Comparison of ENCODE assay signal across 12 cellular contexts in genomic region chr15:85771781-85772445, GRCh38. TPM values are rescaled to one million over a fixed set of nuclear protein-coding genes. Genes with fewer than 3 reads are reported as not detected.
DNase-seq lines count a peak whose midpoint lies in the region; ATAC-seq, FAIRE-seq and TF ChIP-seq lines count a peak whose summit lies in the region.
"Had no signal": no experiment of that assay in that cellular context is flagged by ENCODE, and none has a peak within 500 bp of the region (broad histone marks: within the 10 kb centered on the region; RNA-seq: fewer than 3 reads in every experiment).

No MANE protein-coding gene starts in this region.

- TF ChIP-seq CTCF in foreskin keratinocyte (conservative IDR thresholded peaks at IDR 0.05) (no peak), osteocyte (IDR thresholded peaks at IDR 0.05) (no peak)

- H3K27me3 Mint-ChIP-seq in osteocyte (ENCODE audit: unreplicated experiment), result no peaks in the 10 kb centered on the region
- no peaks in the 10 kb centered on the region for H3K27me3 Mint-ChIP-seq in CD4-positive, alpha-beta memory T cell
- H3K27me3 Mint-ChIP-seq: naive thymus-derived CD8-positive, alpha-beta T cell had no signal

- CTCF ChIA-PET in CD4-positive, alpha-beta memory T cell (lab: Charles Lee; ENCODE audit: partially characterized antibody), result no interaction called here

- H3K36me3 Mint-ChIP-seq in osteocyte (ENCODE audit: unreplicated experiment), result no peaks in the 10 kb centered on the region
- H3K36me3 Mint-ChIP-seq in CD4-positive, alpha-beta memory T cell, result peaks cover 3 to 4% of the 10 kb centered on the region in 2 donors

- FAIRE-seq in GM12891 (lab: Jason Lieb, UNC), result no peak
- FAIRE-seq: G401.6 had no signal

- ATAC-seq in Right ventricle myocardium inferior (peak; percentile 69), foreskin keratinocyte (no peak), aorta (ENCODE audit: low FRiP score) (peak; percentile 85)
- ATAC-seq: naive thymus-derived CD8-positive, alpha-beta T cell had no signal

- H3K4me3 ChIP-seq in aorta (ENCODE audit: low read length in 2 of 2), result no peak overlapping the region
- H3K4me3 ChIP-seq in CD4-positive, alpha-beta memory T cell (ENCODE audit: low read length in 2 of 2), result no peak overlapping the region

- intact Hi-C loops in Right ventricle myocardium inferior (cut with DNase I), result no loop called here
- intact Hi-C loops in cardiac septum (cut with DNase I), result no loop called here
- intact Hi-C loops in aorta (cut with DNase I), result loop anchor here in 1 of 2 donors (1.0 kb wide), 1 partner anchor 13 kb away; no protein-coding TSS in a partner anchor
- intact Hi-C loops in CD4-positive, alpha-beta memory T cell (cut with micrococcal nuclease), result no loop called here

- peaks cover 24% of the 10 kb centered on the region for H3K4me1 Mint-ChIP-seq in osteocyte (ENCODE audit: unreplicated experiment)
- peaks cover 5 to 16% (median 9%) of the 10 kb centered on the region in 4 donors for H3K4me1 Mint-ChIP-seq in CD4-positive, alpha-beta memory T cell

- WGBS in aorta, 2 donors, result 24 to 26% methylated on average over 13 of the region's 13 CpGs

- no peaks in the 10 kb centered on the region for H3K36me3 ChIP-seq in aorta (ENCODE audit: control insufficient read depth in 1 of 2, insufficient read depth in 2 of 2, low read length in 1 of 2)
- H3K36me3 ChIP-seq in CD4-positive, alpha-beta memory T cell (ENCODE audit: insufficient read depth, low read length), result no peaks in the 10 kb centered on the region

- POLR2A ChIA-PET in CD4-positive, alpha-beta memory T cell (lab: Charles Lee; ENCODE audit: partially characterized antibody), result no interaction called here

- H3K4me3 Mint-ChIP-seq in osteocyte (ENCODE audit: unreplicated experiment), result no peak overlapping the region
- peak overlapping the region in 1 of 8 donors; percentile 17 for H3K4me3 Mint-ChIP-seq in CD4-positive, alpha-beta memory T cell
- H3K4me3 Mint-ChIP-seq: activated T-helper 1 cell treated with anti-CD3 and anti-CD28 coated beads, Interleukin-12 subunit alpha, Interleukin-12 subunit beta, Interleukin-2, Interleukin-4 antibody, amounts not matched to agents 30 ng/mL and 10 ng/mL and 1 ng/mL, durations not matched to agents 14 hours and 24 hours and 36 hours; naive thymus-derived CD8-positive, alpha-beta T cell had no signal

- H3K9me3 Mint-ChIP-seq in osteocyte (ENCODE audit: unreplicated experiment), result no peaks in the 10 kb centered on the region
- H3K9me3 Mint-ChIP-seq in CD4-positive, alpha-beta memory T cell, result no peaks in the 10 kb centered on the region
- H3K9me3 Mint-ChIP-seq: activated T-helper 1 cell treated with anti-CD3 and anti-CD28 coated beads, Interleukin-12 subunit alpha, Interleukin-12 subunit beta, Interleukin-2, Interleukin-4 antibody, amounts not matched to agents 30 ng/mL and 10 ng/mL and 1 ng/mL, durations not matched to agents 14 hours and 24 hours and 36 hours; naive thymus-derived CD8-positive, alpha-beta T cell had no signal

- H3K27me3 ChIP-seq in foreskin keratinocyte, result no peaks in the 10 kb centered on the region
- H3K27me3 ChIP-seq in aorta (ENCODE audit: control insufficient read depth in 1 of 2, insufficient read depth in 2 of 2, low read length in 1 of 2), result no peaks in the 10 kb centered on the region
- no peaks in the 10 kb centered on the region for H3K27me3 ChIP-seq in CD4-positive, alpha-beta memory T cell (ENCODE audit: insufficient read depth, low read length)

- H3K9me3 ChIP-seq in aorta (ENCODE audit: control insufficient read depth, low read length), result no peaks in the 10 kb centered on the region
- no peaks in the 10 kb centered on the region for H3K9me3 ChIP-seq in CD4-positive, alpha-beta memory T cell (ENCODE audit: control insufficient read depth in 1 of 2, low read length in 2 of 2)

- no peak for TF ChIP-seq POLR2A in GM12891 (IDR thresholded peaks at IDR 0.05; ENCODE audit: low read depth, low read length)

- H3K4me1 ChIP-seq in foreskin keratinocyte, result peaks cover 8% of the 10 kb centered on the region
- H3K4me1 ChIP-seq in aorta (ENCODE audit: control insufficient read depth in 1 of 2, insufficient read depth in 2 of 2, low read length in 2 of 2), result no peaks in the 10 kb centered on the region
- no peaks in the 10 kb centered on the region for H3K4me1 ChIP-seq in CD4-positive, alpha-beta memory T cell (ENCODE audit: insufficient read depth, low read length)

- peak overlapping the region; percentile 35 for H3K27ac ChIP-seq in foreskin keratinocyte
- peak overlapping the region in 1 of 2 donors; percentile 58 for H3K27ac ChIP-seq in aorta (ENCODE audit: low read depth in 1 of 2, low read length in 2 of 2)
- H3K27ac ChIP-seq in CD4-positive, alpha-beta memory T cell (ENCODE audit: low read depth, low read length), result no peak overlapping the region

- peak overlapping the region; percentile 18 for H3K27ac Mint-ChIP-seq in osteocyte (ENCODE audit: unreplicated experiment)
- peak overlapping the region in 3 of 7 donors; percentile 41 to 70 (median 51) for H3K27ac Mint-ChIP-seq in CD4-positive, alpha-beta memory T cell
- H3K27ac Mint-ChIP-seq: activated T-helper 1 cell treated with anti-CD3 and anti-CD28 coated beads, Interleukin-12 subunit alpha, Interleukin-12 subunit beta, Interleukin-2, Interleukin-4 antibody, amounts not matched to agents 30 ng/mL and 10 ng/mL and 1 ng/mL, durations not matched to agents 14 hours and 24 hours and 36 hours had no signal

- DNase-seq in Right ventricle myocardium inferior (ENCODE audit: missing footprints), result peak; percentile 80
- no peak for DNase-seq in cardiac septum (ENCODE audit: low spot score)
- no peak for DNase-seq in foreskin keratinocyte
- DNase-seq in osteocyte (ENCODE audit: extremely low spot score, unreplicated experiment), result no peak
- peak; percentile 86 to 91 for DNase-seq in aorta
- no peak for DNase-seq in GM12891 (ENCODE audit: insufficient read length, low spot score)
- no peak for DNase-seq in NCI-H526 treated with DMSO at 0.1 percent for 48 hours (lab: John Stamatoyannopoulos, UW)
- no peak for DNase-seq in CD4-positive, alpha-beta memory T cell
- DNase-seq: cerebellar nuclear complex; naive thymus-derived CD8-positive, alpha-beta T cell had no signal

TF ChIP-seq in GM12891, 5 proteins besides CTCF, POLR2A, EP300 and RAD21:
- TF ChIP-seq POU2F2 (IDR thresholded peaks at IDR 0.05; ENCODE audit: low read depth, low read length) (no peak), POLR2AphosphoS5 (IDR thresholded peaks at IDR 0.05; ENCODE audit: low read depth, low read length) (no peak), TAF1 (IDR thresholded peaks at IDR 0.05; ENCODE audit: low read depth, low read length) (no peak), PAX5 (IDR thresholded peaks at IDR 0.05; ENCODE audit: insufficient read depth, low read length, severe bottlenecking) (no peak), SPI1 (IDR thresholded peaks at IDR 0.05; ENCODE audit: low read depth, low read length) (no peak)

RNA-seq across cellular contexts. Expression of gene KLHL25, which starts 22.8 kb away (rescaled TPM):
- total RNA-seq in Right ventricle myocardium inferior (4.5 TPM), cardiac septum (5.1 TPM), foreskin keratinocyte (4.9 and 6.2 TPM in 2 replicates), osteocyte (3.6 and 3.9 TPM in 2 replicates), aorta (1 to 10 TPM; 6.4 to 9.2 TPM)
- polyA plus RNA-seq in foreskin keratinocyte (4.0 and 4.1 TPM in 2 replicates), aorta (1 to 10 TPM; 1.8 to 4.9 TPM)
- 0.69 TPM for polyA plus RNA-seq in GM12891 (2012; ENCODE audit: low read depth, missing spikeins)
- 10 to 100 TPM; 10.3 to 11.4 TPM for total RNA-seq in CD4-positive, alpha-beta memory T cell
- 1 to 10 TPM; 1.6 to 3.1 TPM for polyA plus RNA-seq in CD4-positive, alpha-beta memory T cell

Comparison
In these comparisons a context has a peak if more than half of its experiments do, and no peak if none do; other contexts are left out.
1. DNase-seq: peak in Right ventricle myocardium inferior (single experiment) and aorta (2 of 2); none in cardiac septum (single experiment), foreskin keratinocyte (0 of 2), osteocyte (single experiment), GM12891 (single experiment), NCI-H526 treated with DMSO at 0.1 percent for 48 hours (single experiment) and CD4-positive, alpha-beta memory T cell (0 of 5).